In the genomic region with DNA sequence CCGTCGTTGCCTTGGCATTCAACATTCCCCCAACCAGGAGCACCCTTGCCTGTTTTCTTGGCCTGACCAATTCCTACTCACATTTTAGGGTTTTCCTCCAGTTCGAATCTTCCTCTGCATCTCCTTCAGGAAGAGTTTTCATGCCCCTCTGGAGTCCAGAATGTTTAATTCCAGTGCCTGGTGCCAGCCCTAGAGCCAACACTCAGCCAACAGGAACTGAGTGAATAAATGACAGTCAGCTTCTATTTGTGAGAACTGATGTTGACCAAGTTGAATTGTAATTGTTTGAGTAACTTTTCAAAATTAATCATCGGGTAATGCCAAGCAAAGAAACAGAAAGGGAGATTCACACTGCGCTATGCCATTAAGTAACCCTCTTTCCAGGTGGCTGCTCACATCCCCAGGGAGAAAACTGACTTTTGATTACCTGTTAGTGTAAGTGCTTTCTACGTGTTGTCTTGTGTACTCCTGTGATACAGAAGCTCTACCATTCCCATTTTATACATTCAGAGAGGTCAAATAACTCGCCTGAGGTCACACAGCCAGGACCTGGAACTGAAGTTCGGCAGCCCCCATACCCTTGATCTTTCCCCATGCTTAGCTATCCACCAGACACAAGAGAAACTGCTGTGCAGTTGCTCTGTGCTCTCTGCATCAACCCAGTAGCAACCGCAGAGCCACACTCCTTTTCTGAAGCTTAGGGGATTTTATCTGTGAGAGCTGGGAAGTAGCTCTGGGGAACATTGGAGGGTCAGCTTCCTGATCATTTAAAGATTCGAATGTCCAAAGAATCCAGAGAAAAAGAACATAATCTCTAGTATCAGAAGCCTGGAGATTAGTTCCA, we compare ENCODE assay signal across 1 cellular context.
TF ChIP-seq lines count a peak whose summit lies in the region.

No MANE protein-coding gene starts in this region.

TF ChIP-seq in GM12878, 131 proteins besides CTCF, POLR2A, EP300 and RAD21 (continued from another document):
- TF ChIP-seq, protein P1, sequence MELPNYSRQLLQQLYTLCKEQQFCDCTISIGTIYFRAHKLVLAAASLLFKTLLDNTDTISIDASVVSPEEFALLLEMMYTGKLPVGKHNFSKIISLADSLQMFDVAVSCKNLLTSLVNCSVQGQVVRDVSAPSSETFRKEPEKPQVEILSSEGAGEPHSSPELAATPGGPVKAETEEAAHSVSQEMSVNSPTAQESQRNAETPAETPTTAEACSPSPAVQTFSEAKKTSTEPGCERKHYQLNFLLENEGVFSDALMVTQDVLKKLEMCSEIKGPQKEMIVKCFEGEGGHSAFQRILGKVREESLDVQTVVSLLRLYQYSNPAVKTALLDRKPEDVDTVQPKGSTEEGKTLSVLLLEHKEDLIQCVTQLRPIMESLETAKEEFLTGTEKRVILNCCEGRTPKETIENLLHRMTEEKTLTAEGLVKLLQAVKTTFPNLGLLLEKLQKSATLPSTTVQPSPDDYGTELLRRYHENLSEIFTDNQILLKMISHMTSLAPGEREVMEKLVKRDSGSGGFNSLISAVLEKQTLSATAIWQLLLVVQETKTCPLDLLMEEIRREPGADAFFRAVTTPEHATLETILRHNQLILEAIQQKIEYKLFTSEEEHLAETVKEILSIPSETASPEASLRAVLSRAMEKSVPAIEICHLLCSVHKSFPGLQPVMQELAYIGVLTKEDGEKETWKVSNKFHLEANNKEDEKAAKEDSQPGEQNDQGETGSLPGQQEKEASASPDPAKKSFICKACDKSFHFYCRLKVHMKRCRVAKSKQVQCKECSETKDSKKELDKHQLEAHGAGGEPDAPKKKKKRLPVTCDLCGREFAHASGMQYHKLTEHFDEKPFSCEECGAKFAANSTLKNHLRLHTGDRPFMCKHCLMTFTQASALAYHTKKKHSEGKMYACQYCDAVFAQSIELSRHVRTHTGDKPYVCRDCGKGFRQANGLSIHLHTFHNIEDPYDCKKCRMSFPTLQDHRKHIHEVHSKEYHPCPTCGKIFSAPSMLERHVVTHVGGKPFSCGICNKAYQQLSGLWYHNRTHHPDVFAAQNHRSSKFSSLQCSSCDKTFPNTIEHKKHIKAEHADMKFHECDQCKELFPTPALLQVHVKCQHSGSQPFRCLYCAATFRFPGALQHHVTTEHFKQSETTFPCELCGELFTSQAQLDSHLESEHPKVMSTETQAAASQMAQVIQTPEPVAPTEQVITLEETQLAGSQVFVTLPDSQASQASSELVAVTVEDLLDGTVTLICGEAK (IDR thresholded peaks at IDR 0.05; ENCODE audit: borderline replicate concordance), result no peak
- TF ChIP-seq BRCA1 (IDR thresholded peaks at IDR 0.05; ENCODE audit: low read depth, low read length) (no peak), CREM (IDR thresholded peaks at IDR 0.05; ENCODE audit: low read depth) (no peak), ESRRA (IDR thresholded peaks at IDR 0.05; ENCODE audit: low read length) (no peak), SMARCA5 (IDR thresholded peaks at IDR 0.05) (no peak), ATF3 (IDR thresholded peaks at IDR 0.05; ENCODE audit: borderline replicate concordance, extremely low read depth, low read depth, low read length) (no peak), ETV6 (conservative IDR thresholded peaks at IDR 0.05 in 1 of 2, IDR thresholded peaks at IDR 0.05 in 1 of 2; ENCODE audit: borderline replicate concordance in 1 of 2, low read depth in 1 of 2) (no peak), NBN (IDR thresholded peaks at IDR 0.05) (no peak), MTA2 (IDR thresholded peaks at IDR 0.05; ENCODE audit: low read depth) (no peak), PAX8 (IDR thresholded peaks at IDR 0.05) (no peak)
- TF ChIP-seq, protein P2, sequence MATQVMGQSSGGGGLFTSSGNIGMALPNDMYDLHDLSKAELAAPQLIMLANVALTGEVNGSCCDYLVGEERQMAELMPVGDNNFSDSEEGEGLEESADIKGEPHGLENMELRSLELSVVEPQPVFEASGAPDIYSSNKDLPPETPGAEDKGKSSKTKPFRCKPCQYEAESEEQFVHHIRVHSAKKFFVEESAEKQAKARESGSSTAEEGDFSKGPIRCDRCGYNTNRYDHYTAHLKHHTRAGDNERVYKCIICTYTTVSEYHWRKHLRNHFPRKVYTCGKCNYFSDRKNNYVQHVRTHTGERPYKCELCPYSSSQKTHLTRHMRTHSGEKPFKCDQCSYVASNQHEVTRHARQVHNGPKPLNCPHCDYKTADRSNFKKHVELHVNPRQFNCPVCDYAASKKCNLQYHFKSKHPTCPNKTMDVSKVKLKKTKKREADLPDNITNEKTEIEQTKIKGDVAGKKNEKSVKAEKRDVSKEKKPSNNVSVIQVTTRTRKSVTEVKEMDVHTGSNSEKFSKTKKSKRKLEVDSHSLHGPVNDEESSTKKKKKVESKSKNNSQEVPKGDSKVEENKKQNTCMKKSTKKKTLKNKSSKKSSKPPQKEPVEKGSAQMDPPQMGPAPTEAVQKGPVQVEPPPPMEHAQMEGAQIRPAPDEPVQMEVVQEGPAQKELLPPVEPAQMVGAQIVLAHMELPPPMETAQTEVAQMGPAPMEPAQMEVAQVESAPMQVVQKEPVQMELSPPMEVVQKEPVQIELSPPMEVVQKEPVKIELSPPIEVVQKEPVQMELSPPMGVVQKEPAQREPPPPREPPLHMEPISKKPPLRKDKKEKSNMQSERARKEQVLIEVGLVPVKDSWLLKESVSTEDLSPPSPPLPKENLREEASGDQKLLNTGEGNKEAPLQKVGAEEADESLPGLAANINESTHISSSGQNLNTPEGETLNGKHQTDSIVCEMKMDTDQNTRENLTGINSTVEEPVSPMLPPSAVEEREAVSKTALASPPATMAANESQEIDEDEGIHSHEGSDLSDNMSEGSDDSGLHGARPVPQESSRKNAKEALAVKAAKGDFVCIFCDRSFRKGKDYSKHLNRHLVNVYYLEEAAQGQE (IDR thresholded peaks at IDR 0.05; ENCODE audit: low read depth, low read length), result no peak
